ENCODE assay signal across 36 cellular contexts in the genomic region with DNA sequence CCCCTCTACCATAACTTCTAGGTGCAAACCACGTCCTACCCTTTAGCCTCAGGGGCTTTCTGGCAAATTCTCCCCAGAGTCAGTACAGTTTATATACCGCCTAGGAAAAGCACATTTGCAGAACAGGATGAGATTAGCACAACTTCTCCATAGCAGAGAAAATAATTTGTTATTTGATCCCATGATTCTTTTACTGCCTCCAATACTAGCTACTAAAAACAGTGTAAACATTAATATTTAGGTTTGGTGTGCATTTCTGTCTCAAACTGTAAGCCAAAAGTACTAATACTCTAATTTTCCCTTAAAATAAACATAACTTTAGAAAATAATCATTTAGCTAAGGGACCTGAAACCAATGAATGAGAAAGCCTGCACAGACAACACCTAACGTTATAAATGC. TPM values are rescaled to one million over a fixed set of nuclear protein-coding genes. Genes with fewer than 3 reads are reported as not detected.
"Had no signal": no experiment of that assay in that cellular context is flagged by ENCODE, and none has a peak within 500 bp of the region (broad histone marks: within the 10 kb centered on the region; RNA-seq: fewer than 3 reads in every experiment).

No MANE protein-coding gene starts in this region.

- H3K27ac ChIP-seq: KMS-11 had no signal

- H3K4me2 ChIP-seq: KMS-11 had no signal

- H3K9me3 ChIP-seq: MG63 had no signal

- H3K4me3 ChIP-seq: MG63 had no signal

- DNase-seq: Karpas-422, Kasumi-1, KG1, MG63, MM.1S, MV-4-11, NCI-H1048, NCI-H1092, NCI-H1092 treated with DMSO at 0.1 percent for 48 hours, NCI-H1105, NCI-H1105 treated with DMSO at 0.1 percent for 48 hours, NCI-H1417, NCI-H1417 treated with DMSO at 0.1 percent for 48 hours, NCI-H1436, NCI-H1436 treated with DMSO at 0.1 percent for 48 hours, NCI-H146, NCI-H1694, NCI-H1694 treated with DMSO at 0.1 percent for 48 hours, NCI-H187, NCI-H187 treated with DMSO at 0.1 percent for 48 hours, NCI-H1930, NCI-H2029, NCI-H2029 treated with DMSO at 0.1 percent for 48 hours, NCI-H2081, NCI-H2081 treated with DMSO at 0.1 percent for 48 hours, NCI-H2107, NCI-H2171, NCI-H2171 treated with DMSO at 0.1 percent for 48 hours, NCI-H2227 treated with DMSO at 0.1 percent for 48 hours, NCI-H226, NCI-H345, NCI-H446, NCI-H446 treated with DMSO at 0.1 percent for 48 hours, NCI-H510A had no signal

- H3K27me3 ChIP-seq: MG63 had no signal

RNA-seq across cellular contexts. Expression of gene CPEB1, which starts 4.5 kb away (rescaled TPM):
- total RNA-seq: MCF 10A had no signal
